In genomic region chr10:29688230-29688634, GRCh38 we compare ENCODE assay signal across 9 cellular contexts. TPM values are rescaled to one million over a fixed set of nuclear protein-coding genes. Genes with fewer than 3 reads are reported as not detected.
DNase-seq lines count a peak whose midpoint lies in the region; FAIRE-seq and TF ChIP-seq lines count a peak whose summit lies in the region.
"Had no signal": no experiment of that assay in that cellular context is flagged by ENCODE, and none has a peak within 500 bp of the region (broad histone marks: within the 10 kb centered on the region; RNA-seq: fewer than 3 reads in every experiment).

No MANE protein-coding gene starts in this region.

- no peaks in the 10 kb centered on the region for H3K27me3 Mint-ChIP-seq in dendritic cell treated with granulocyte-macrophage colony-stimulating factor and Interleukin-4, amounts not matched to agents 40 ng/mL and 50 ng/mL, for 4 days
- H3K27me3 Mint-ChIP-seq: stimulated activated naive CD8-positive, alpha-beta T cell treated with anti-CD3 and anti-CD28 coated beads, Interleukin-15, Interleukin-2, amounts not matched to agents 100 ng/mL and 50 ng/mL, for 24 hours had no signal

- peaks cover 35% of the 10 kb centered on the region for H3K79me2 ChIP-seq in ACC112 (ENCODE audit: control insufficient read depth, insufficient read depth, low read length, unreplicated experiment)

- H3K9me3 ChIP-seq in MG63 (no peaks in the 10 kb centered on the region), kidney (ENCODE audit: control insufficient read depth in 1 of 2, low read length in 2 of 2) (no peaks in the 10 kb centered on the region)

- H3K4me1 Mint-ChIP-seq in dendritic cell treated with granulocyte-macrophage colony-stimulating factor and Interleukin-4, amounts not matched to agents 40 ng/mL and 50 ng/mL, for 4 days (ENCODE audit: low read depth), result peaks cover 41% of the 10 kb centered on the region

- H3K36me3 Mint-ChIP-seq in dendritic cell treated with granulocyte-macrophage colony-stimulating factor and Interleukin-4, amounts not matched to agents 40 ng/mL and 50 ng/mL, for 4 days (ENCODE audit: low read depth), result peaks cover 54% of the 10 kb centered on the region

- H3K4me3 ChIP-seq in ACC112 (ENCODE audit: low read depth, low read length), result peak overlapping the region; percentile 54
- H3K4me3 ChIP-seq in MG63, result no peak overlapping the region
- no peak overlapping the region for H3K4me3 ChIP-seq in kidney (ENCODE audit: low read length in 2 of 2)

- FAIRE-seq in kidney (lab: Jason Lieb, UNC), result no peak

- H3K27ac Mint-ChIP-seq in dendritic cell treated with granulocyte-macrophage colony-stimulating factor and Interleukin-4, amounts not matched to agents 40 ng/mL and 50 ng/mL, for 4 days, result peak overlapping the region; percentile 25
- H3K27ac Mint-ChIP-seq: stimulated activated naive CD8-positive, alpha-beta T cell treated with anti-CD3 and anti-CD28 coated beads, Interleukin-15, Interleukin-2, amounts not matched to agents 100 ng/mL and 50 ng/mL, for 24 hours had no signal

- H3K27me3 ChIP-seq in ACC112 (ENCODE audit: insufficient read depth, low read length) (no peaks in the 10 kb centered on the region), MG63 (no peaks in the 10 kb centered on the region)

- DNase-seq in MG63 (peak; percentile 23), midbrain (lab: John Stamatoyannopoulos, UW) (peak; percentile 23), DMS153 treated with DMSO at 0.1 percent for 48 hours (lab: John Stamatoyannopoulos, UW; ENCODE audit: unreplicated experiment) (no peak), activated T-cell treated with anti-CD3 and anti-CD28 coated beads for 4 hours (no peak), kidney (no peak)
- DNase-seq in stimulated activated CD4-positive, alpha-beta T cell treated with anti-CD3 and anti-CD28 coated beads, Interleukin-2, amount 100 ng/mL, for 48 hours, result no peak

- intact Hi-C loops in dendritic cell treated with granulocyte-macrophage colony-stimulating factor and Interleukin-4, amounts not matched to agents 40 ng/mL and 50 ng/mL, for 4 days (cut with micrococcal nuclease), result loop anchor here (10.0 kb wide), 1 partner anchor 47 kb away; no protein-coding TSS in a partner anchor
- intact Hi-C loops in kidney (cut with DNase I), result no loop called here

- no peak overlapping the region for H3K9ac ChIP-seq in kidney (ENCODE audit: low read length in 2 of 2)

- no peak for TF ChIP-seq CTCF in kidney (IDR thresholded peaks at IDR 0.05; ENCODE audit: borderline replicate concordance, extremely low read depth, insufficient read depth)

- H3K27ac ChIP-seq in ACC112 (ENCODE audit: low read depth, low read length) (peak overlapping the region; percentile 74), kidney (ENCODE audit: low read depth in 2 of 2, low read length in 2 of 2) (no peak overlapping the region)

- H3K4me1 ChIP-seq in ACC112 (ENCODE audit: control insufficient read depth, insufficient read depth, low read length, unreplicated experiment) (peaks cover 51% of the 10 kb centered on the region), kidney (ENCODE audit: control insufficient read depth in 1 of 2, insufficient read depth in 1 of 2, low read depth in 1 of 2, low read length in 2 of 2) (peaks cover 0 to 3% of the 10 kb centered on the region in 2 donors)

- H3K9me3 Mint-ChIP-seq in dendritic cell treated with granulocyte-macrophage colony-stimulating factor and Interleukin-4, amounts not matched to agents 40 ng/mL and 50 ng/mL, for 4 days, result no peaks in the 10 kb centered on the region
- H3K9me3 Mint-ChIP-seq: stimulated activated naive CD8-positive, alpha-beta T cell treated with anti-CD3 and anti-CD28 coated beads, Interleukin-15, Interleukin-2, amounts not matched to agents 100 ng/mL and 50 ng/mL, for 24 hours had no signal

- H3K36me3 ChIP-seq in ACC112 (ENCODE audit: insufficient read depth, low read length) (peaks cover 19% of the 10 kb centered on the region; the same call in 1 of the 2 replicates), MG63 (no peaks in the 10 kb centered on the region; the same call in 1 of the 2 replicates), kidney (ENCODE audit: control insufficient read depth in 1 of 2, insufficient read depth in 2 of 2, low read length in 2 of 2) (peaks cover 5 to 12% of the 10 kb centered on the region in 2 donors)

- H2AFZ ChIP-seq in ACC112 (ENCODE audit: low read length, unreplicated experiment), result no peak overlapping the region

- peak overlapping the region; percentile 37 for H3K4me3 Mint-ChIP-seq in dendritic cell treated with granulocyte-macrophage colony-stimulating factor and Interleukin-4, amounts not matched to agents 40 ng/mL and 50 ng/mL, for 4 days
- H3K4me3 Mint-ChIP-seq: stimulated activated naive CD8-positive, alpha-beta T cell treated with anti-CD3 and anti-CD28 coated beads, Interleukin-15, Interleukin-2, amounts not matched to agents 100 ng/mL and 50 ng/mL, for 24 hours had no signal

RNA-seq across cellular contexts. Expression of gene SVIL, which starts 53.5 kb away (rescaled TPM):
- 2.3 and 5.6 TPM in 2 replicates for total RNA-seq in MG63 (2014; rRNA removed; shearing (Covaris generic); ENCODE audit: low replicate concordance)
- 94.4 TPM for total RNA-seq in kidney
- 7.4 TPM for polyA plus RNA-seq in kidney (ENCODE audit: insufficient read depth, low read depth, low replicate concordance)

Comparison
In these comparisons a context has a peak if more than half of its experiments do, and no peak if none do; other contexts are left out.
1. DNase-seq: peak in MG63 (single experiment) and midbrain (single experiment); none in DMS153 treated with DMSO at 0.1 percent for 48 hours (single experiment), stimulated activated CD4-positive, alpha-beta T cell treated with anti-CD3 and anti-CD28 coated beads, Interleukin-2, amount 100 ng/mL, for 48 hours (0 of 2), activated T-cell treated with anti-CD3 and anti-CD28 coated beads for 4 hours (single experiment) and kidney (single experiment).
2. RNA of gene SVIL, which starts 53.5 kb away (total RNA-seq): 94.4 TPM in kidney (single experiment); 2.3 to 5.6 TPM in MG63; every median in the first group is over 10 times any median in the second.